In genomic region chr1:244349581-244350001, GRCh38 we compare ENCODE assay signal across 11 cellular contexts.
DNase-seq lines count a peak whose midpoint lies in the region; ATAC-seq, FAIRE-seq and TF ChIP-seq lines count a peak whose summit lies in the region.
"Had no signal": no experiment of that assay in that cellular context is flagged by ENCODE, and none has a peak within 500 bp of the region (broad histone marks: within the 10 kb centered on the region; RNA-seq: fewer than 3 reads in every experiment).

No MANE protein-coding gene starts in this region.

- H3K4me3 Mint-ChIP-seq in activated B cell treated with CpG ODN at 0.5 μM for 24 hours, result peak overlapping the region; percentile 65

- H2AFZ ChIP-seq in keratinocyte (ENCODE audit: control insufficient read depth, low read length), result no peak overlapping the region

- peaks cover 11% of the 10 kb centered on the region for H3K27me3 Mint-ChIP-seq in activated B cell treated with CpG ODN at 0.5 μM for 24 hours

- peak overlapping the region; percentile 43 for H3K4me2 ChIP-seq in keratinocyte (ENCODE audit: control insufficient read depth, extremely low read depth, insufficient read depth, low read depth, low read length)

- TF ChIP-seq CTCF in activated B cell treated with CpG ODN at 0.5 μM for 24 hours (IDR thresholded peaks at IDR 0.05) (no peak), keratinocyte (optimal IDR thresholded peaks at IDR 0.05 in 1 of 3, IDR thresholded peaks at IDR 0.05 in 1 of 3, conservative IDR thresholded peaks at IDR 0.05 in 1 of 3; ENCODE audit: extremely low read depth in 1 of 3, insufficient read depth in 2 of 3, low read length in 3 of 3) (no peak), GM10248 (IDR thresholded peaks at IDR 0.05; ENCODE audit: control extremely low read depth, extremely low read depth, low read depth, missing control alignments) (no peak)

- ATAC-seq in GM21515 (IDR thresholded peaks at IDR 0.05; ENCODE audit: unreplicated experiment) (peak; percentile 15), activated B cell treated with CpG ODN at 0.5 μM for 24 hours (ENCODE audit: low read depth) (no peak), GM18498 (IDR thresholded peaks at IDR 0.05; ENCODE audit: unreplicated experiment) (no peak)

- H3K27ac Mint-ChIP-seq in activated B cell treated with CpG ODN at 0.5 μM for 24 hours, result no peak overlapping the region

- H3K9me3 Mint-ChIP-seq in activated B cell treated with CpG ODN at 0.5 μM for 24 hours, result peaks cover 17% of the 10 kb centered on the region

- H3K36me3 Mint-ChIP-seq in activated B cell treated with CpG ODN at 0.5 μM for 24 hours (ENCODE audit: low read depth), result no peaks in the 10 kb centered on the region

- no peak overlapping the region for H3K4me3 ChIP-seq in keratinocyte (ENCODE audit: control insufficient read depth in 2 of 3, extremely low read depth in 1 of 3, insufficient read depth in 2 of 3, low read depth in 1 of 3, low read length in 3 of 3)
- H3K4me3 ChIP-seq: psoas muscle had no signal

- no peak for DNase-seq in activated B cell treated with CpG ODN at 0.5 μM for 24 hours
- no peak for DNase-seq in keratinocyte (ENCODE audit: low read depth, low spot score)
- no peak for DNase-seq in GM10248 (ENCODE audit: extremely low spot score)
- no peak for DNase-seq in CD1c-positive myeloid dendritic cell (ENCODE audit: extremely low spot score)
- DNase-seq in stimulated activated naive CD4-positive, alpha-beta T cell treated with Interleukin-2 at 50 U/mL for 16 hours (lab: John Stamatoyannopoulos, UW), result no peak

- intact Hi-C loops in activated B cell treated with CpG ODN at 0.5 μM for 24 hours (cut with micrococcal nuclease), result no loop called here

- no peak overlapping the region for H3K9ac ChIP-seq in keratinocyte (ENCODE audit: control insufficient read depth, extremely low read depth, insufficient read depth, low read length)

- no peaks in the 10 kb centered on the region for H4K20me1 ChIP-seq in keratinocyte (ENCODE audit: control insufficient read depth, extremely low read depth, insufficient read depth, low read length)

- peaks cover 22% of the 10 kb centered on the region for H3K4me1 Mint-ChIP-seq in activated B cell treated with CpG ODN at 0.5 μM for 24 hours

- CTCF ChIA-PET in activated B cell treated with CpG ODN at 0.5 μM for 24 hours (lab: Charles Lee) (no interaction called here), GM10248 (lab: Yijun Ruan, JAX) (no interaction called here)

- H3K79me2 ChIP-seq in keratinocyte (ENCODE audit: control insufficient read depth, insufficient read depth, low read length), result no peaks in the 10 kb centered on the region

- FAIRE-seq in A204.1 (lab: Jason Lieb, UNC) (peak; percentile 77), keratinocyte (lab: Jason Lieb, UNC) (no peak)
- FAIRE-seq: islet of Langerhans, TTC549 had no signal

- H3K9me3 ChIP-seq in keratinocyte (ENCODE audit: control insufficient read depth, low read depth, low read length), result no peaks in the 10 kb centered on the region
- H3K9me3 ChIP-seq: psoas muscle had no signal

- H3K27me3 ChIP-seq in keratinocyte (ENCODE audit: control insufficient read depth, extremely low read depth, insufficient read depth, low read length), result no peaks in the 10 kb centered on the region

- no peak overlapping the region for H3K27ac ChIP-seq in keratinocyte (ENCODE audit: control insufficient read depth, insufficient read depth, low read length)
- H3K27ac ChIP-seq: psoas muscle had no signal

- H3K36me3 ChIP-seq in keratinocyte (ENCODE audit: control insufficient read depth in 2 of 2, extremely low read depth in 1 of 2, insufficient read depth in 2 of 2, low read length in 2 of 2), result no peaks in the 10 kb centered on the region

- POLR2A ChIA-PET in activated B cell treated with CpG ODN at 0.5 μM for 24 hours (lab: Charles Lee) (no interaction called here), GM10248 (lab: Yijun Ruan, JAX) (no interaction called here)

- H3K4me1 ChIP-seq in keratinocyte (ENCODE audit: control insufficient read depth, extremely low read depth, insufficient read depth, low read length), result peaks cover 25% of the 10 kb centered on the region
- H3K4me1 ChIP-seq: psoas muscle had no signal

- no peaks in the 10 kb centered on the region for H3K9me1 ChIP-seq in keratinocyte (ENCODE audit: control insufficient read depth, extremely low read depth, insufficient read depth, low read length)

- dilution Hi-C loops in keratinocyte (cut with MboI; ENCODE audit: extremely low pct_ligation_motif_present, low sequenced_read_pairs), result no loop called here
